1 cellular context compared by ENCODE assay signal in the genomic region with DNA sequence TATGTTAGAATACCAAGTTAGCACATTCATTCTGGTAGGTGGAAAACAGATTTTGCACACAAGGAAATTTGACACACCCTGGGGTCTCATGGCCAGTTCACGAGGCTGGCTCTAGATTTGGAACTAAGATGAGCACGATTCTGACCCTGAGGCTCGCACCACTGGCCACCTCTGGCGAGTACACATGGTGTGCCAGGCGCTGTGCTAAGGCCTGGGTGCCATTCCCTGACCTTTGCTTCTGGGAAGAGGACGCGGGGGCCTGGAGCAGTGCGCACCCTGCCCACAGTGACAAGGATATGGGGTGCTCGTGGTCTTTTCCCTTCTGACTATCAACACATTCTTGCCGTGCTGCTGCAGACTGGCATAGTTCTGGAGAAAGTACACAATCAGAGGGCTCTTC.
TF ChIP-seq lines count a peak whose summit lies in the region.

No MANE protein-coding gene starts in this region.

TF ChIP-seq in IMR-90, 13 proteins besides CTCF, POLR2A, EP300 and RAD21:
- TF ChIP-seq NFE2L2 (IDR thresholded peaks at IDR 0.05; ENCODE audit: low read depth, low read length) (no peak), MXI1 (IDR thresholded peaks at IDR 0.05; ENCODE audit: borderline replicate concordance, low read depth, low read length) (no peak), USF2 (IDR thresholded peaks at IDR 0.05; ENCODE audit: low read depth, low read length) (no peak), RCOR1 (IDR thresholded peaks at IDR 0.05; ENCODE audit: insufficient replicate concordance, low read length) (no peak), FOS (IDR thresholded peaks at IDR 0.05; ENCODE audit: low read depth, low read length) (no peak), BHLHE40 (IDR thresholded peaks at IDR 0.05; ENCODE audit: low read depth, low read length) (no peak), CHD1 (IDR thresholded peaks at IDR 0.05; ENCODE audit: low read depth, low read length) (no peak), SMC3 (IDR thresholded peaks at IDR 0.05; ENCODE audit: low read depth, low read length) (no peak), MAZ (IDR thresholded peaks at IDR 0.05; ENCODE audit: borderline replicate concordance, low read depth, low read length) (no peak), MAFK (IDR thresholded peaks at IDR 0.05; ENCODE audit: low read depth, low read length) (no peak), CEBPB (IDR thresholded peaks at IDR 0.05; ENCODE audit: low read depth, low read length) (no peak), RFX5 (IDR thresholded peaks at IDR 0.05; ENCODE audit: low read depth, low read length) (no peak)
- TF ChIP-seq, protein P1, sequence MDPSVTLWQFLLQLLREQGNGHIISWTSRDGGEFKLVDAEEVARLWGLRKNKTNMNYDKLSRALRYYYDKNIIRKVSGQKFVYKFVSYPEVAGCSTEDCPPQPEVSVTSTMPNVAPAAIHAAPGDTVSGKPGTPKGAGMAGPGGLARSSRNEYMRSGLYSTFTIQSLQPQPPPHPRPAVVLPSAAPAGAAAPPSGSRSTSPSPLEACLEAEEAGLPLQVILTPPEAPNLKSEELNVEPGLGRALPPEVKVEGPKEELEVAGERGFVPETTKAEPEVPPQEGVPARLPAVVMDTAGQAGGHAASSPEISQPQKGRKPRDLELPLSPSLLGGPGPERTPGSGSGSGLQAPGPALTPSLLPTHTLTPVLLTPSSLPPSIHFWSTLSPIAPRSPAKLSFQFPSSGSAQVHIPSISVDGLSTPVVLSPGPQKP (IDR thresholded peaks at IDR 0.05; ENCODE audit: borderline replicate concordance, low read depth, low read length), result no peak
